Comparison of ENCODE assay signal across 16 cellular contexts in genomic region chr7:122068999-122069398, GRCh38.
DNase-seq lines count a peak whose midpoint lies in the region; ATAC-seq, FAIRE-seq and TF ChIP-seq lines count a peak whose summit lies in the region.
"Had no signal": no experiment of that assay in that cellular context is flagged by ENCODE, and none has a peak within 500 bp of the region (broad histone marks: within the 10 kb centered on the region; RNA-seq: fewer than 3 reads in every experiment).

No MANE protein-coding gene starts in this region.

- no peak for TF ChIP-seq EP300 in H1 (IDR thresholded peaks at IDR 0.05; ENCODE audit: borderline replicate concordance in 1 of 2, low read depth in 2 of 2, low read length in 2 of 2)

- WGBS in H1 (ENCODE audit: extremely low coverage in 1 of 2, insufficient coverage in 1 of 2, insufficient read length in 1 of 2, insufficient replicate concordance in 2 of 2, low coverage in 1 of 2, low lambda C conversion rate in 2 of 2, missing lambda C conversion rate in 1 of 2), 2 experiments: 91% methylated on average over 3 of the region's 3 CpGs; no CpG with 5 or more reads in 1 of the 2 experiments

- no peak overlapping the region for H3K9ac ChIP-seq in H1 (replicated peaks in 1 of 4; ENCODE audit: extremely low read depth in 1 of 4, low read depth in 3 of 4, low read length in 3 of 4)
- H3K9ac ChIP-seq: GM23248 had no signal

- H2BK15ac ChIP-seq in H1 (ENCODE audit: low read length): no peak overlapping the region

- CTCF ChIA-PET in HEK293 (lab: Yijun Ruan, JAX): no interaction called here
- CTCF ChIA-PET in H1 (lab: Charles Lee; ENCODE audit: partially characterized antibody): interaction anchor here (2.1 kb wide), 1 partner anchor 24 kb away, joined by 8 read pairs; no protein-coding TSS in a partner anchor

- TF ChIP-seq CTCF in HEK293 (tag by site-specific recombination; IDR thresholded peaks at IDR 0.05) (no peak), H1 (IDR thresholded peaks at IDR 0.05; ENCODE audit: control extremely low read depth in 1 of 3, insufficient read depth in 1 of 3, low read depth in 1 of 3, low read length in 3 of 3) (no peak)

- ATAC-seq in left lobe of liver: peak; percentile 42
- no peak for ATAC-seq in esophagus mucosa
- ATAC-seq in HG02759 (IDR thresholded peaks at IDR 0.05; ENCODE audit: unreplicated experiment): no peak
- ATAC-seq: A549, GM12878 had no signal

- POLR2A ChIA-PET in HEK293 (lab: Yijun Ruan, JAX): no interaction called here
- POLR2A ChIA-PET in H1 (lab: Charles Lee; ENCODE audit: partially characterized antibody): interaction anchor here (0.8 to 1.2 kb wide), 2 partner anchors 9 to 17 kb away, joined by 4 to 5 read pairs; no protein-coding TSS in a partner anchor

- no peak for TF ChIP-seq RAD21 in H1 (IDR thresholded peaks at IDR 0.05 in 1 of 2, conservative IDR thresholded peaks at IDR 0.05 in 1 of 2; ENCODE audit: low read depth in 2 of 2, low read length in 2 of 2)

- H3K9me3 ChIP-seq in HEK293 (ENCODE audit: control insufficient read depth, insufficient read depth, low read depth, low read length): no peaks in the 10 kb centered on the region
- no peaks in the 10 kb centered on the region for H3K9me3 ChIP-seq in H1 (ENCODE audit: insufficient read depth in 2 of 2, low read depth in 1 of 2, low read length in 1 of 2)
- H3K9me3 ChIP-seq: A549, BE2C had no signal

- no peak for FAIRE-seq in H1 (lab: Jason Lieb, UNC)
- FAIRE-seq: A549, D721Med, GM12878 had no signal

- no peaks in the 10 kb centered on the region for H3K23me2 ChIP-seq in H1 (ENCODE audit: low read depth, low read length)

- H4K8ac ChIP-seq in H1 (ENCODE audit: extremely low read depth, insufficient read depth, low read length): no peak overlapping the region

- 0 out of 3 replicates have a peak, but pooled peaks cover 0 to 5% of the 10 kb centered on the region in 2 experiments for H3K36me3 ChIP-seq in HEK293 (ENCODE audit: control insufficient read depth in 2 of 2, insufficient read depth in 1 of 2, low read length in 2 of 2)
- H3K36me3 ChIP-seq in H1 (ENCODE audit: control insufficient read depth in 2 of 4, insufficient read depth in 4 of 4, low read length in 3 of 4): peaks cover 0 to 2% (median 0%) of the 10 kb centered on the region in 4 experiments; a peak in 2 of 8 replicates
- H3K36me3 ChIP-seq: BE2C had no signal

- DNase-seq in SW480 (ENCODE audit: low spot score): peak; percentile 7
- no peak for DNase-seq in H1 (ENCODE audit: low read depth in 1 of 2, low spot score in 2 of 2)
- no peak for DNase-seq in left lobe of liver (ENCODE audit: low spot score)
- DNase-seq in NCI-H187 treated with DMSO at 0.1 percent for 48 hours (lab: John Stamatoyannopoulos, UW): no peak
- DNase-seq: BE2C; CD4-positive, alpha-beta memory T cell; COR-L47; GM23248; H7 had no signal

- no peak overlapping the region for H2AK5ac ChIP-seq in H1 (ENCODE audit: low read depth, low read length)

- H3K14ac ChIP-seq in H1 (ENCODE audit: insufficient read length): no peak overlapping the region

- no peak overlapping the region for H3K56ac ChIP-seq in H1 (replicated peaks; ENCODE audit: insufficient read length, low read depth, low read length)

- no peak overlapping the region for H3K27ac ChIP-seq in HEK293 (ENCODE audit: extremely low read depth, low read depth, low read length)
- H3K27ac ChIP-seq in H1 (ENCODE audit: low read depth, low read length): no peak overlapping the region
- H3K27ac ChIP-seq: A549, C4-2B, GM23248 had no signal

- H2BK20ac ChIP-seq in H1 (ENCODE audit: low read length): no peak overlapping the region

- no peak overlapping the region for H2AFZ ChIP-seq in H1 (ENCODE audit: low read length)
- H2AFZ ChIP-seq: GM23248 had no signal

- no peak overlapping the region for H2BK5ac ChIP-seq in H1 (ENCODE audit: low read depth, low read length)

- no peak overlapping the region for H3K23ac ChIP-seq in H1 (ENCODE audit: insufficient read length)

- H3K4me1 ChIP-seq in HEK293 (ENCODE audit: control insufficient read depth, insufficient read depth, low read length) (no peaks in the 10 kb centered on the region), H1 (replicated peaks in 1 of 4; ENCODE audit: control insufficient read depth in 3 of 4, insufficient read depth in 4 of 4, low read length in 3 of 4) (no peaks in the 10 kb centered on the region)
- H3K4me1 ChIP-seq: A549, BE2C had no signal

- H4K91ac ChIP-seq in H1 (replicated peaks; ENCODE audit: insufficient read length, low read length): no peak overlapping the region

- no peak overlapping the region for H4K5ac ChIP-seq in H1 (ENCODE audit: insufficient read length, low read depth, low read length)

- no peak overlapping the region for H3K4ac ChIP-seq in H1 (replicated peaks; ENCODE audit: insufficient read length, low read depth, low read length)

- H2BK120ac ChIP-seq in H1 (replicated peaks; ENCODE audit: low read depth, low read length): no peak overlapping the region

- H2BK12ac ChIP-seq in H1 (ENCODE audit: low read depth, low read length): no peak overlapping the region

- H3K4me2 ChIP-seq in H1 (ENCODE audit: insufficient read depth in 1 of 2, low read depth in 2 of 2, low read length in 2 of 2): no peak overlapping the region
- H3K4me2 ChIP-seq: A549 had no signal

- no peaks in the 10 kb centered on the region for H3K79me1 ChIP-seq in H1 (ENCODE audit: low read depth, low read length)

- H3K18ac ChIP-seq in H1 (ENCODE audit: extremely low read depth, low read length): no peak overlapping the region

- TF ChIP-seq POLR2A in H1 (IDR thresholded peaks at IDR 0.05; ENCODE audit: control extremely low read depth in 1 of 2, low read depth in 2 of 2, low read length in 2 of 2): no peak

- no peaks in the 10 kb centered on the region for H3K27me3 ChIP-seq in H1 (replicated peaks in 1 of 4; ENCODE audit: control insufficient read depth in 3 of 4, extremely low read depth in 1 of 4, insufficient read depth in 3 of 4, low read length in 3 of 4)
- H3K27me3 ChIP-seq: BE2C had no signal

- H3K79me2 ChIP-seq in H1 (ENCODE audit: control insufficient read depth in 1 of 2, insufficient read depth in 2 of 2, low read length in 2 of 2): no peaks in the 10 kb centered on the region

- H3K4me3 ChIP-seq in HEK293 (ENCODE audit: low read depth, low read length): no peak overlapping the region
- no peak overlapping the region for H3K4me3 ChIP-seq in H1 (ENCODE audit: extremely low read depth in 1 of 4, insufficient read depth in 2 of 4, low read depth in 3 of 4, low read length in 4 of 4)
- H3K4me3 ChIP-seq: A549, GM12878, GM23248 had no signal

- H4K20me1 ChIP-seq in H1 (replicated peaks in 1 of 2; ENCODE audit: control insufficient read depth in 1 of 2, insufficient read depth in 2 of 2, low read length in 2 of 2): no peaks in the 10 kb centered on the region

TF ChIP-seq in HEK293, 187 proteins besides CTCF, POLR2A, EP300 and RAD21:
- TF ChIP-seq KLF7 (tag by site-specific recombination; IDR thresholded peaks at IDR 0.05; ENCODE audit: borderline replicate concordance) (no peak), ELK4 (IDR thresholded peaks at IDR 0.05; ENCODE audit: borderline replicate concordance, low read depth, low read length) (no peak), SCRT2 (tag by site-specific recombination; IDR thresholded peaks at IDR 0.05) (peak; percentile 56)

TF ChIP-seq in H1, 55 proteins besides CTCF, POLR2A, EP300 and RAD21:
- TF ChIP-seq POLR2AphosphoS5 (IDR thresholded peaks at IDR 0.05; ENCODE audit: low read depth, low read length) (peak; percentile 32; the same call in 1 of the 2 replicates), KDM4A (IDR thresholded peaks at IDR 0.05; ENCODE audit: low read depth, low read length, severe bottlenecking) (no peak)
